Comparison of ENCODE assay signal across 17 cellular contexts in genomic region chr14:81309511-81309910, GRCh38.
A peak's percentile ranks its signal among the peaks of the same experiment; 100 is the strongest.
DNase-seq lines count a peak whose midpoint lies in the region; ATAC-seq and TF ChIP-seq lines count a peak whose summit lies in the region.
"Had no signal": no experiment of that assay in that cellular context is flagged by ENCODE, and none has a peak within 500 bp of the region (broad histone marks: within the 10 kb centered on the region; RNA-seq: fewer than 3 reads in every experiment).

No MANE protein-coding gene starts in this region.

- H3K27ac Mint-ChIP-seq in nephron (peak overlapping the region in 2 of 3 experiments; percentile 45 to 54), endodermal cell (no peak overlapping the region)
- H3K27ac Mint-ChIP-seq: CD4-positive, alpha-beta memory T cell had no signal

- H3K36me3 Mint-ChIP-seq in nephron (ENCODE audit: low read depth) (peaks cover 3% of the 10 kb centered on the region), endodermal cell (ENCODE audit: low read depth) (peaks cover 5% of the 10 kb centered on the region)
- H3K36me3 Mint-ChIP-seq: CD4-positive, alpha-beta memory T cell had no signal

- H3K27me3 ChIP-seq in endodermal cell (ENCODE audit: control insufficient read depth, insufficient read depth, low read length, poor library complexity, severe bottlenecking): no peaks in the 10 kb centered on the region
- H3K27me3 ChIP-seq in aorta (ENCODE audit: control insufficient read depth in 1 of 2, insufficient read depth in 2 of 2, low read length in 1 of 2): peaks cover 0 to 2% of the 10 kb centered on the region in 2 donors

- intact Hi-C loops in aorta (cut with DNase I): no loop called here

- no peaks in the 10 kb centered on the region for H3K9me3 ChIP-seq in endodermal cell (ENCODE audit: control insufficient read depth, low read length)
- H3K9me3 ChIP-seq in aorta (ENCODE audit: control insufficient read depth, low read length): no peaks in the 10 kb centered on the region
- H3K9me3 ChIP-seq: A549 had no signal

- H3K4me3 Mint-ChIP-seq in nephron (no peak overlapping the region), endodermal cell (no peak overlapping the region)
- H3K4me3 Mint-ChIP-seq: CD4-positive, alpha-beta memory T cell; GM23338 had no signal

- no peak overlapping the region for H3K9ac ChIP-seq in endodermal cell (ENCODE audit: extremely low read depth, low read length, poor library complexity, severe bottlenecking)

- H3K36me3 ChIP-seq in endodermal cell (ENCODE audit: control insufficient read depth, insufficient read depth, low read length) (no peaks in the 10 kb centered on the region), aorta (ENCODE audit: control insufficient read depth in 1 of 2, insufficient read depth in 2 of 2, low read length in 1 of 2) (no peaks in the 10 kb centered on the region)

- WGBS in endodermal cell (ENCODE audit: insufficient coverage in 1 of 2, insufficient read length in 1 of 2), 2 experiments: 84 to 100% methylated on average over 1 to 2 of the region's 2 CpGs
- WGBS in aorta, 2 donors: 62 to 67% methylated on average over 2 of the region's 2 CpGs

- TF ChIP-seq CTCF in nephron (IDR thresholded peaks at IDR 0.05; ENCODE audit: unreplicated experiment in 3 of 3) (no peak), endodermal cell (conservative IDR thresholded peaks at IDR 0.05) (no peak)

- DNase-seq in DMS53 (lab: John Stamatoyannopoulos, UW): peak; percentile 4
- no peak for DNase-seq in DMS53 treated with DMSO at 0.1 percent for 48 hours (lab: John Stamatoyannopoulos, UW; ENCODE audit: unreplicated experiment)
- DNase-seq in NCI-H69 (lab: John Stamatoyannopoulos, UW): peak; percentile 62
- DNase-seq in fibroblast of peridontal ligament (ENCODE audit: extremely low read depth): peak; percentile 23
- no peak for DNase-seq in endodermal cell
- no peak for DNase-seq in GM19238 (ENCODE audit: insufficient read length, low spot score)
- DNase-seq in aorta: no peak
- DNase-seq: AML-193; Calu3; CD4-positive, alpha-beta memory T cell; HCEC 1CT; IMR-90 had no signal

- H3K4me1 ChIP-seq in endodermal cell (ENCODE audit: control insufficient read depth, insufficient read depth, low read length) (peaks cover 23% of the 10 kb centered on the region), aorta (ENCODE audit: control insufficient read depth in 1 of 2, insufficient read depth in 2 of 2, low read length in 2 of 2) (no peaks in the 10 kb centered on the region)
- H3K4me1 ChIP-seq: A549 had no signal

- no peak for ATAC-seq in aorta (ENCODE audit: low FRiP score)
- ATAC-seq: A549, GM23338 had no signal

- no peaks in the 10 kb centered on the region for H3K27me3 Mint-ChIP-seq in nephron (ENCODE audit: low read depth)
- no peaks in the 10 kb centered on the region for H3K27me3 Mint-ChIP-seq in endodermal cell (ENCODE audit: insufficient read depth)

- H3K9me3 Mint-ChIP-seq in nephron (no peaks in the 10 kb centered on the region), endodermal cell (no peaks in the 10 kb centered on the region)
- H3K9me3 Mint-ChIP-seq: CD4-positive, alpha-beta memory T cell; GM23338 had no signal

- H3K4me1 Mint-ChIP-seq in nephron (peaks cover 15% of the 10 kb centered on the region), endodermal cell (peaks cover 53% of the 10 kb centered on the region)
- H3K4me1 Mint-ChIP-seq: CD4-positive, alpha-beta memory T cell had no signal

- H3K4me3 ChIP-seq in endodermal cell (ENCODE audit: low read length) (no peak overlapping the region), aorta (ENCODE audit: low read length in 2 of 2) (no peak overlapping the region)
- H3K4me3 ChIP-seq: A549, GM23338 had no signal

- H3K27ac ChIP-seq in endodermal cell (ENCODE audit: low read depth, low read length) (no peak overlapping the region), aorta (ENCODE audit: low read depth in 1 of 2, low read length in 2 of 2) (no peak overlapping the region)
- H3K27ac ChIP-seq: 22Rv1, A549, C4-2B had no signal

Comparison
In these comparisons a context has a peak if more than half of its experiments do, and no peak if none do; other contexts are left out.
1. DNase-seq: peak in DMS53 (single experiment), NCI-H69 (single experiment) and fibroblast of peridontal ligament (single experiment); none in DMS53 treated with DMSO at 0.1 percent for 48 hours (single experiment), endodermal cell (single experiment), GM19238 (single experiment) and aorta (0 of 2).